ENCODE assay signal across 9 cellular contexts in the genomic region with DNA sequence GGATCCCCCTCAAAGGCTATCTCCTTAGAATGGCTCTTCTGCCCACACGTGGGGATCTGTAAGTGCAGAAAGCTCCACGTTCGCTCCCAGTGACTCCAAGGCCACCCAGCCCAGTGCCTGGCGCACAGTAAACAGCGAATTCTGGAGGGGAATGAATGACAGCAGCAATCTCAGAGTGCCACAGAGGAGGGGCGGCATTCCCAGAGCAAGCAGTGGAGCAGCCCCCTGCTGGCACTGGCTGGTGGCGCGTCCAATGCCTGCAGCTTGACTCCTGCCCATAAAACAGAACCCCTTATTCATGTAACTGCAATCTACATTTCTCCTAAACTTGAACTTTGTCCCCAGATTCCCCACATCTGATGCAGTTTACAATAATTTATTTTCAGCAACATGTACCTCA. TPM values are rescaled to one million over a fixed set of nuclear protein-coding genes. Genes with fewer than 3 reads are reported as not detected.
DNase-seq lines count a peak whose midpoint lies in the region; ATAC-seq and TF ChIP-seq lines count a peak whose summit lies in the region.
"Had no signal": no experiment of that assay in that cellular context is flagged by ENCODE, and none has a peak within 500 bp of the region (broad histone marks: within the 10 kb centered on the region; RNA-seq: fewer than 3 reads in every experiment).

No MANE protein-coding gene starts in this region.

- H3K27ac Mint-ChIP-seq in stimulated activated memory B cell treated with anti-CD40 and anti-IgM and Interleukin-4, amounts not matched to agents 10 μg/mL and 1 μg/mL and 100 μg/mL, for 72 hours: no peak overlapping the region

- H3K4me3 Mint-ChIP-seq in stimulated activated memory B cell treated with anti-CD40 and anti-IgM and Interleukin-4, amounts not matched to agents 10 μg/mL and 1 μg/mL and 100 μg/mL, for 72 hours: no peak overlapping the region

- no peak overlapping the region for H3K27ac ChIP-seq in AG04450 (ENCODE audit: low read depth, low read length)

- H3K4me3 ChIP-seq in AG04450 (ENCODE audit: low read depth, low read length): no peak overlapping the region
- H3K4me3 ChIP-seq: HAP-1 had no signal

- no peaks in the 10 kb centered on the region for H3K9me3 ChIP-seq in AG04450 (ENCODE audit: control insufficient read depth, insufficient read depth, low read length)
- H3K9me3 ChIP-seq: HAP-1 had no signal

- CTCF ChIA-PET in AG04450 (lab: Charles Lee): interaction anchor here (1.0 to 1.4 kb wide), 3 partner anchors 27 to 266 kb away, joined by 3 to 4 read pairs (median 4); no protein-coding TSS in a partner anchor

- ATAC-seq in HG02571 (IDR thresholded peaks at IDR 0.05; ENCODE audit: unreplicated experiment): no peak
- no peak for ATAC-seq in stimulated activated memory B cell treated with anti-CD40 and anti-IgM and Interleukin-4, amounts not matched to agents 10 μg/mL and 1 μg/mL and 100 μg/mL, for 72 hours
- ATAC-seq in GM21619 (IDR thresholded peaks at IDR 0.05; ENCODE audit: unreplicated experiment): no peak

- peaks cover 91% of the 10 kb centered on the region for H3K27me3 Mint-ChIP-seq in stimulated activated memory B cell treated with anti-CD40 and anti-IgM and Interleukin-4, amounts not matched to agents 10 μg/mL and 1 μg/mL and 100 μg/mL, for 72 hours

- H3K27me3 ChIP-seq in AG04450 (ENCODE audit: control insufficient read depth, insufficient read depth, low read length): peaks cover 42% of the 10 kb centered on the region

- no peak for DNase-seq in AG04450 (ENCODE audit: low read depth, low spot score)
- DNase-seq in RPMI8226: peak; percentile 15
- DNase-seq in foreskin melanocyte: peak; percentile 28
- no peak for DNase-seq in NCI-H146 treated with DMSO at 0.1 percent for 48 hours (lab: John Stamatoyannopoulos, UW; ENCODE audit: unreplicated experiment)

- TF ChIP-seq CTCF in AG04450 (IDR thresholded peaks at IDR 0.05; ENCODE audit: low read depth, low read length) (peak; percentile 52), GM12872 (IDR thresholded peaks at IDR 0.05; ENCODE audit: insufficient read depth, low read depth, low read length) (peak; percentile 86)

- POLR2A ChIA-PET in AG04450 (lab: Yijun Ruan, JAX): no interaction called here

- no peaks in the 10 kb centered on the region for H3K36me3 Mint-ChIP-seq in stimulated activated memory B cell treated with anti-CD40 and anti-IgM and Interleukin-4, amounts not matched to agents 10 μg/mL and 1 μg/mL and 100 μg/mL, for 72 hours

- peaks cover 5% of the 10 kb centered on the region for H3K4me1 Mint-ChIP-seq in stimulated activated memory B cell treated with anti-CD40 and anti-IgM and Interleukin-4, amounts not matched to agents 10 μg/mL and 1 μg/mL and 100 μg/mL, for 72 hours

- H3K9me3 Mint-ChIP-seq in stimulated activated memory B cell treated with anti-CD40 and anti-IgM and Interleukin-4, amounts not matched to agents 10 μg/mL and 1 μg/mL and 100 μg/mL, for 72 hours: no peaks in the 10 kb centered on the region

RNA-seq across cellular contexts. Expression of gene HELT, which starts 6.9 kb away (rescaled TPM):
- polyA plus RNA-seq in AG04450 (2011; rRNA removed): not detected in 2 replicates
- not detected in 2 replicates for polyA minus RNA-seq in AG04450 (2011; rRNA and poly(A)+ RNA removed)

Comparison
In these comparisons a context has a peak if more than half of its experiments do, and no peak if none do; other contexts are left out.
1. DNase-seq: peak in RPMI8226 (single experiment) and foreskin melanocyte (single experiment); none in AG04450 (single experiment) and NCI-H146 treated with DMSO at 0.1 percent for 48 hours (single experiment).